9 cellular contexts compared by ENCODE assay signal in genomic region chr6:127459231-127459641, GRCh38. TPM values are rescaled to one million over a fixed set of nuclear protein-coding genes. Genes with fewer than 3 reads are reported as not detected.
DNase-seq lines count a peak whose midpoint lies in the region; ATAC-seq and TF ChIP-seq lines count a peak whose summit lies in the region.
"Had no signal": no experiment of that assay in that cellular context is flagged by ENCODE, and none has a peak within 500 bp of the region (broad histone marks: within the 10 kb centered on the region; RNA-seq: fewer than 3 reads in every experiment).

Gene KIAA0408 (minus strand): TSS chr6:127459389. CDS start chr6:127453981, 5,408 bp downstream.

- H3K4me3 ChIP-seq in coronary artery, result peak within 1 kb of the TSS; percentile 66

- no peak for ATAC-seq in GM21529 (IDR thresholded peaks at IDR 0.05; ENCODE audit: unreplicated experiment)

- DNase-seq in NCI-H748 (lab: John Stamatoyannopoulos, UW; ENCODE audit: unreplicated experiment) (peak; percentile 16), NCI-H748 treated with DMSO at 0.1 percent for 48 hours (lab: John Stamatoyannopoulos, UW) (no peak), coronary artery (ENCODE audit: low spot score) (peak; percentile 83), midbrain (lab: John Stamatoyannopoulos, UW) (peak; percentile 9), ureter (ENCODE audit: low spot score) (peak; percentile 62), COR-L47 (lab: John Stamatoyannopoulos, UW) (no peak), activated gamma-delta T cell treated with Interleukin-2 at 50 U/mL for 16 hours (no peak)
- DNase-seq: C1 segment of cervical spinal cord had no signal

- TF ChIP-seq CTCF in coronary artery (IDR thresholded peaks at IDR 0.05), result no peak

- H3K27ac ChIP-seq in coronary artery, result peak within 1 kb of the TSS; percentile 80 to 88

RNA-seq across cellular contexts. Expression of gene KIAA0408, which starts in this region (rescaled TPM):
- 12.8 TPM for total RNA-seq in ureter

Comparison
In these comparisons a context has a peak if more than half of its experiments do, and no peak if none do; other contexts are left out.
1. DNase-seq: peak in NCI-H748 (single experiment), coronary artery (single experiment), midbrain (single experiment) and ureter (single experiment); none in NCI-H748 treated with DMSO at 0.1 percent for 48 hours (single experiment), COR-L47 (single experiment) and activated gamma-delta T cell treated with Interleukin-2 at 50 U/mL for 16 hours (single experiment).